In genomic region chr3:52454235-52454937, GRCh38 we compare ENCODE assay signal across 1 cellular context.
TF ChIP-seq lines count a peak whose summit lies in the region.

No MANE protein-coding gene starts in this region.

TF ChIP-seq in A549, 52 proteins besides CTCF, POLR2A, EP300 and RAD21 (continued from another document):
- no peak for TF ChIP-seq USF2 (IDR thresholded peaks at IDR 0.05)
- TF ChIP-seq HES2 (IDR thresholded peaks at IDR 0.05), result no peak
- no peak for TF ChIP-seq CHD2 (IDR thresholded peaks at IDR 0.05; ENCODE audit: low read length, partially characterized antibody)
- no peak for TF ChIP-seq RCOR1 (IDR thresholded peaks at IDR 0.05; ENCODE audit: low read depth, low read length)
- no peak for TF ChIP-seq MYC (IDR thresholded peaks at IDR 0.05; ENCODE audit: borderline replicate concordance, low read length)
- TF ChIP-seq ZFP36 (IDR thresholded peaks at IDR 0.05; ENCODE audit: borderline replicate concordance, partially characterized antibody), result no peak
- no peak for TF ChIP-seq NPAS2 (CRISPR knock-in tag; IDR thresholded peaks at IDR 0.05; ENCODE audit: borderline replicate concordance)
- TF ChIP-seq ESRRA (IDR thresholded peaks at IDR 0.05; ENCODE audit: borderline replicate concordance, low read length), result no peak
TF ChIP-seq in A549: peak in this region for 0.
